24 cellular contexts compared by ENCODE assay signal in the genomic region with DNA sequence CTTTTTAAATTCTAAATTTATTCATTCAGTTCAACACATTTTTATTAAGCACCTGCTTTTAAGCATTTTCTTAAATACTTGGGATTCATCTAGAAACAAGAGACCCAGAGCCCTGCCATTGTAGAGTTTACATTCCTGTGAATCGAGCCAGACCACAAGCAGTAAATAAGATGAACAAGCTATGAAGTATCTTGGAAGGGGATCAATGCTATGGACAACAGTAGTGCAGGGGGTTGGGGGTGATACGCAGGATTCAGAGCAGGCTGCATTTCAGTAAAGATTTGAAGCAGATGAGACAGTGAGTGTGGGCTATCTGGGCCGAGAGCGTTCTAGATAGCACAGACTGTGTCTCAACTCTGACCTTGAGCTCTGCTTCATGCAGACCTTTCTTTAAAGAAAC. TPM values are rescaled to one million over a fixed set of nuclear protein-coding genes. Genes with fewer than 3 reads are reported as not detected.
DNase-seq lines count a peak whose midpoint lies in the region; ATAC-seq and TF ChIP-seq lines count a peak whose summit lies in the region.
"Had no signal": no experiment of that assay in that cellular context is flagged by ENCODE, and none has a peak within 500 bp of the region (broad histone marks: within the 10 kb centered on the region; RNA-seq: fewer than 3 reads in every experiment).

No MANE protein-coding gene starts in this region.

- no peak overlapping the region for H3K4me2 ChIP-seq in OCI-LY3 (ENCODE audit: low read length)

- no peaks in the 10 kb centered on the region for H3K27me3 ChIP-seq in BJ (ENCODE audit: control insufficient read depth, insufficient read depth, low read length)
- no peaks in the 10 kb centered on the region for H3K27me3 ChIP-seq in OCI-LY3 (ENCODE audit: low read depth, low read length)
- H3K27me3 ChIP-seq in stomach: no peaks in the 10 kb centered on the region
- H3K27me3 ChIP-seq: colonic mucosa, testis, vagina had no signal

- 59 to 82% (median 73%) methylated on average over 4 of the region's 4 CpGs for WGBS in stomach, 5 donors

- no peak overlapping the region for H3K4me3 Mint-ChIP-seq in nephron
- H3K4me3 Mint-ChIP-seq: activated naive CD8-positive, alpha-beta T cell treated with anti-CD3 and anti-CD28 coated beads for 36 hours; stimulated activated memory B cell treated with anti-CD40 and anti-IgM and Interleukin-4, amounts not matched to agents 10 μg/mL and 1 μg/mL and 100 μg/mL, for 72 hours; T-helper 2 cell treated with Interferon-gamma antibody and Interleukin-4, amounts not matched to agents 5 μg/mL and 100 μg/mL, for 36 hours had no signal

- TF ChIP-seq POLR2A in stomach (IDR thresholded peaks at IDR 0.05): no peak

- no peaks in the 10 kb centered on the region for H3K79me2 ChIP-seq in OCI-LY3 (ENCODE audit: low read length)

- no peaks in the 10 kb centered on the region for H3K27me3 Mint-ChIP-seq in nephron (ENCODE audit: low read depth)
- H3K27me3 Mint-ChIP-seq: activated naive CD8-positive, alpha-beta T cell treated with anti-CD3 and anti-CD28 coated beads for 36 hours had no signal

- no peaks in the 10 kb centered on the region for H4K20me1 ChIP-seq in OCI-LY3 (ENCODE audit: insufficient read depth, low read length)

- peaks cover 51% of the 10 kb centered on the region for H3K4me1 ChIP-seq in OCI-LY3 (ENCODE audit: low read length)
- no peaks in the 10 kb centered on the region for H3K4me1 ChIP-seq in stomach
- H3K4me1 ChIP-seq: colonic mucosa, vagina had no signal

- intact Hi-C loops in stomach (cut with DNase I; ENCODE audit: low total_unique reads): no loop called here

- peaks cover 28% of the 10 kb centered on the region for H3K4me1 Mint-ChIP-seq in nephron
- H3K4me1 Mint-ChIP-seq: activated naive CD8-positive, alpha-beta T cell treated with anti-CD3 and anti-CD28 coated beads for 36 hours; stimulated activated memory B cell treated with anti-CD40 and anti-IgM and Interleukin-4, amounts not matched to agents 10 μg/mL and 1 μg/mL and 100 μg/mL, for 72 hours had no signal

- H3K36me3 Mint-ChIP-seq in nephron (ENCODE audit: low read depth): peaks cover 66% of the 10 kb centered on the region
- H3K36me3 Mint-ChIP-seq: activated naive CD8-positive, alpha-beta T cell treated with anti-CD3 and anti-CD28 coated beads for 36 hours; stimulated activated memory B cell treated with anti-CD40 and anti-IgM and Interleukin-4, amounts not matched to agents 10 μg/mL and 1 μg/mL and 100 μg/mL, for 72 hours had no signal

- POLR2A ChIA-PET in BJ (lab: Charles Lee): no interaction called here

- H3K36me3 ChIP-seq in BJ (ENCODE audit: control insufficient read depth, insufficient read depth, low read length) (peaks cover 22% of the 10 kb centered on the region), OCI-LY3 (replicated peaks; ENCODE audit: low read depth, low read length) (no peaks in the 10 kb centered on the region), stomach (peaks cover 18 to 91% (median 87%) of the 10 kb centered on the region in 4 donors)
- H3K36me3 ChIP-seq: colonic mucosa had no signal

- TF ChIP-seq EP300 in stomach (IDR thresholded peaks at IDR 0.05): no peak

- no peaks in the 10 kb centered on the region for H3K9me3 Mint-ChIP-seq in nephron
- H3K9me3 Mint-ChIP-seq: activated naive CD8-positive, alpha-beta T cell treated with anti-CD3 and anti-CD28 coated beads for 36 hours; stimulated activated memory B cell treated with anti-CD40 and anti-IgM and Interleukin-4, amounts not matched to agents 10 μg/mL and 1 μg/mL and 100 μg/mL, for 72 hours; T-helper 2 cell treated with Interferon-gamma antibody and Interleukin-4, amounts not matched to agents 5 μg/mL and 100 μg/mL, for 36 hours had no signal

- H3K9me3 ChIP-seq in OCI-LY3 (ENCODE audit: insufficient read depth, low read length) (no peaks in the 10 kb centered on the region), stomach (no peaks in the 10 kb centered on the region)
- H3K9me3 ChIP-seq: colonic mucosa, testis, vagina had no signal

- ATAC-seq in HG03108 (IDR thresholded peaks at IDR 0.05; ENCODE audit: unreplicated experiment): no peak
- ATAC-seq: stimulated activated memory B cell treated with anti-CD40 and anti-IgM and Interleukin-4, amounts not matched to agents 10 μg/mL and 1 μg/mL and 100 μg/mL, for 72 hours had no signal

- DNase-seq in BJ (ENCODE audit: low read depth) (peak; percentile 59), fibroblast of gingiva (ENCODE audit: low read depth) (peak; percentile 65), stomach (no peak)
- DNase-seq in activated CD4-positive, alpha-beta T cell treated with anti-CD3 and anti-CD28 coated beads for 48 hours: no peak
- DNase-seq in activated naive CD4-positive, alpha-beta T cell (lab: John Stamatoyannopoulos, UW): no peak
- DNase-seq: activated naive CD8-positive, alpha-beta T cell treated with anti-CD3 and anti-CD28 coated beads for 36 hours; AML-193; colonic mucosa; foreskin melanocyte; NCI-H1436 treated with DMSO at 0.1 percent for 48 hours; NCI-H524; RPMI8226; testis; WERI-Rb-1 had no signal

- no peak overlapping the region for H3K4me3 ChIP-seq in BJ (ENCODE audit: low read depth, low read length)
- H3K4me3 ChIP-seq in OCI-LY3 (ENCODE audit: low read length): no peak overlapping the region
- no peak overlapping the region for H3K4me3 ChIP-seq in stomach
- H3K4me3 ChIP-seq: colonic mucosa, lung, SK-N-MC, skin epidermis, testis, vagina had no signal

- CTCF ChIA-PET in BJ (lab: Yijun Ruan, JAX): no interaction called here

- H3K27ac ChIP-seq in OCI-LY3 (ENCODE audit: low read length) (peak overlapping the region; percentile 93; the same call in 1 of the 2 replicates), stomach (no peak overlapping the region)
- H3K27ac ChIP-seq: colonic mucosa, SK-N-MC, skin epidermis, testis, vagina, WERI-Rb-1 had no signal

- H2AFZ ChIP-seq in OCI-LY3 (ENCODE audit: low read depth, low read length): no peak overlapping the region

- no peak overlapping the region for H3K9ac ChIP-seq in OCI-LY3 (ENCODE audit: low read length)

- H3K27ac Mint-ChIP-seq in nephron: peak overlapping the region; percentile 10 to 75 (median 69)
- H3K27ac Mint-ChIP-seq: activated naive CD8-positive, alpha-beta T cell treated with anti-CD3 and anti-CD28 coated beads for 36 hours; stimulated activated memory B cell treated with anti-CD40 and anti-IgM and Interleukin-4, amounts not matched to agents 10 μg/mL and 1 μg/mL and 100 μg/mL, for 72 hours; T-helper 2 cell treated with Interferon-gamma antibody and Interleukin-4, amounts not matched to agents 5 μg/mL and 100 μg/mL, for 36 hours had no signal

- TF ChIP-seq CTCF in BJ (IDR thresholded peaks at IDR 0.05; ENCODE audit: insufficient read depth, low read depth, low read length) (no peak), OCI-LY3 (IDR thresholded peaks at IDR 0.05; ENCODE audit: low read depth, low read length) (no peak), nephron (IDR thresholded peaks at IDR 0.05; ENCODE audit: unreplicated experiment in 3 of 3) (no peak), stomach (IDR thresholded peaks at IDR 0.05) (no peak)

RNA-seq across cellular contexts. Expression of gene CLDN22, which starts 35.1 kb away (rescaled TPM):
- polyA plus RNA-seq in BJ (2011; rRNA removed) (0.06 and 0.07 TPM in 2 replicates), stomach (under 1 TPM in 1 of 3 donors, not detected in 2; 0.30 TPM)
- not detected in 2 replicates for polyA minus RNA-seq in BJ (2011; rRNA and poly(A)+ RNA removed)
- not detected for total RNA-seq in stomach
- total RNA-seq: activated naive CD8-positive, alpha-beta T cell treated with anti-CD3 and anti-CD28 coated beads for 36 hours; colonic mucosa; pulmonary artery endothelial cell; testis; vagina had no signal

RNA-seq across cellular contexts. Expression of gene CLDN24, which starts 37.3 kb away (rescaled TPM):
- not detected in 2 replicates for polyA plus RNA-seq in BJ (2011; rRNA removed)
- not detected in 2 replicates for polyA minus RNA-seq in BJ (2011; rRNA and poly(A)+ RNA removed)
- total RNA-seq in stomach: not detected
- under 1 TPM in 1 of 3 donors, not detected in 2; 0.25 TPM for polyA plus RNA-seq in stomach
- total RNA-seq: activated naive CD8-positive, alpha-beta T cell treated with anti-CD3 and anti-CD28 coated beads for 36 hours; colonic mucosa; lung; pulmonary artery endothelial cell; testis; vagina had no signal

Comparison
In these comparisons a context has a peak if more than half of its experiments do, and no peak if none do; other contexts are left out.
1. DNase-seq: peak in BJ (single experiment) and fibroblast of gingiva (single experiment); none in activated CD4-positive, alpha-beta T cell treated with anti-CD3 and anti-CD28 coated beads for 48 hours (single experiment), stomach (single experiment) and activated naive CD4-positive, alpha-beta T cell (0 of 4).